25 cellular contexts compared by ENCODE assay signal in genomic region chrX:3771756-3772155, GRCh38.
"Had no signal": no experiment of that assay in that cellular context is flagged by ENCODE, and none has a peak within 500 bp of the region (broad histone marks: within the 10 kb centered on the region; RNA-seq: fewer than 3 reads in every experiment).

No MANE protein-coding gene starts in this region.

- H3K9me3 ChIP-seq: adrenal gland, breast epithelium, Peyer's patch, SJSA1 had no signal

- H3K27ac ChIP-seq: adrenal gland, breast epithelium, KMS-11, Peyer's patch, RWPE1, SJSA1 had no signal

- H3K36me3 ChIP-seq: adrenal gland, breast epithelium, Peyer's patch, SJSA1 had no signal

- DNase-seq: activated CD4-positive, alpha-beta T cell treated with anti-CD3 and anti-CD28 coated beads for 48 hours; activated CD4-positive, alpha-beta T cell treated with anti-CD3 and anti-CD28 coated beads, Interleukin-2, amount 50 U/mL, for 4 hours; activated CD4-positive, CD25-positive, alpha-beta regulatory T cell treated with anti-CD3 and anti-CD28 coated beads, Interleukin-2, amount 50 U/mL, for 72 hours; activated CD8-positive, alpha-beta memory T cell treated with anti-CD3 and anti-CD28 coated beads, Interleukin-2, amount 50 U/mL, for 48 hours; activated CD8-positive, alpha-beta T cell treated with anti-CD3 and anti-CD28 coated beads, Interleukin-2, amount 10 ng/mL, durations not matched to agents 7 days and 5 days; activated naive CD4-positive, alpha-beta T cell treated with anti-CD3 and anti-CD28 coated beads, Interleukin-2, amount 50 U/mL, for 16 hours; activated naive CD8-positive, alpha-beta T cell treated with anti-CD3 and anti-CD28 coated beads, Interleukin-2, amount 10 ng/mL, durations not matched to agents 7 days and 5 days; activated T-cell treated with anti-CD3 and anti-CD28 coated beads, Interleukin-2, amount 50 U/mL, for 1 hour; adrenal gland; MV-4-11; NCI-H1092 treated with DMSO at 0.1 percent for 48 hours; NCI-H1417 treated with DMSO at 0.1 percent for 48 hours; NCI-H187; NCI-H2081; NCI-H2227 treated with DMSO at 0.1 percent for 48 hours; NCI-H510A treated with DMSO at 0.1 percent for 48 hours; NCI-H774; NK-92 treated with Interleukin-12 subunit alpha and Interleukin-12 subunit beta, amount 100 ng/mL, for 24 hours; Peyer's patch; SHP77; SW 1271 had no signal

- H3K4me3 ChIP-seq: adrenal gland, breast epithelium, Peyer's patch, SJSA1 had no signal

- H3K27me3 ChIP-seq: adrenal gland, breast epithelium, Peyer's patch, SJSA1 had no signal

- H3K4me1 ChIP-seq: adrenal gland, breast epithelium, Peyer's patch, SJSA1 had no signal
